ENCODE assay signal across 3 cellular contexts in the genomic region with DNA sequence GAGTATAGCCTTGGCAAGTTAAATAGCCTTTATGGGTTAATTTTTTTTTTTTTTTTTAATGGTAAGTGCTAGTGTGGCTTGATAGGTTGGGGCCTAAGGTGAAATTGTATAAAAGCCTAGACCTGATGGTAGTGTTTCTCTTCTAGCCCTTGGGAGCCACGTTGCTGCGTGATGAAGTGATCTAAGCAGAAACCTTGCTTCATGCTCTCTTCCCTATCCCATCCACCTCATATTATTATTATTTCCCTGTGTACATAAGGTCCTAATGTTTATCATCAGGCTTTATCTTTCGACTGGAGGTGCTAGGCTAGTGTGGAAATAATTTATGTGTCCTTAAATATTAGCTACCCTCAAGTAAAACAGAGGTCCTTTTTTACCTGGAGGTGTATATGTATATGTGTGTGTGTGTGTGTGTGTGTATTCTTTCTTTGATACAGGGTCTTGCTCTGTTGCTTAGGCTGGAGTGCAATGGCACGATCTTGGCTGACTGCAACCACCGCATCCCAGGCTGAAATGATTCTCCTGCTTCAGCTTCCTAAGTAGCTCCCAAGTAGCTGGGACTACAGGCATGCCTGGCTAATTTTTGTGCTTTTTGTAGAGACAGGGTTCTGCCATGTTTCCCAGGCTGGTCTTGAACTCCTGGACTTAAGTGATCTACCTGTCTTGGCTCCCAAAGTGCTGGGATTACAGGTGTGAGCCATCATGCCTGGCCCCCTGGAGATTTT.
TF ChIP-seq lines count a peak whose summit lies in the region.

No MANE protein-coding gene starts in this region.

TF ChIP-seq in liver, 16 proteins besides CTCF, POLR2A, EP300 and RAD21:
- TF ChIP-seq, protein P1, sequence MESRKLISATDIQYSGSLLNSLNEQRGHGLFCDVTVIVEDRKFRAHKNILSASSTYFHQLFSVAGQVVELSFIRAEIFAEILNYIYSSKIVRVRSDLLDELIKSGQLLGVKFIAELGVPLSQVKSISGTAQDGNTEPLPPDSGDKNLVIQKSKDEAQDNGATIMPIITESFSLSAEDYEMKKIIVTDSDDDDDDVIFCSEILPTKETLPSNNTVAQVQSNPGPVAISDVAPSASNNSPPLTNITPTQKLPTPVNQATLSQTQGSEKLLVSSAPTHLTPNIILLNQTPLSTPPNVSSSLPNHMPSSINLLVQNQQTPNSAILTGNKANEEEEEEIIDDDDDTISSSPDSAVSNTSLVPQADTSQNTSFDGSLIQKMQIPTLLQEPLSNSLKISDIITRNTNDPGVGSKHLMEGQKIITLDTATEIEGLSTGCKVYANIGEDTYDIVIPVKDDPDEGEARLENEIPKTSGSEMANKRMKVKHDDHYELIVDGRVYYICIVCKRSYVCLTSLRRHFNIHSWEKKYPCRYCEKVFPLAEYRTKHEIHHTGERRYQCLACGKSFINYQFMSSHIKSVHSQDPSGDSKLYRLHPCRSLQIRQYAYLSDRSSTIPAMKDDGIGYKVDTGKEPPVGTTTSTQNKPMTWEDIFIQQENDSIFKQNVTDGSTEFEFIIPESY (IDR thresholded peaks at IDR 0.05): no peak
- TF ChIP-seq FOXA1 (IDR thresholded peaks at IDR 0.05) (no peak), HNF4G (IDR thresholded peaks at IDR 0.05) (no peak), SP1 (IDR thresholded peaks at IDR 0.05) (no peak), HNF4A (conservative IDR thresholded peaks at IDR 0.05) (no peak), TAF1 (conservative IDR thresholded peaks at IDR 0.05) (no peak), EGR1 (IDR thresholded peaks at IDR 0.05; ENCODE audit: low read depth in 2 of 2) (no peak), JUND (IDR thresholded peaks at IDR 0.05) (no peak), NR2F2 (IDR thresholded peaks at IDR 0.05) (no peak), RXRA (IDR thresholded peaks at IDR 0.05) (no peak), GABPA (IDR thresholded peaks at IDR 0.05 in 1 of 2, conservative IDR thresholded peaks at IDR 0.05 in 1 of 2) (no peak), YY1 (IDR thresholded peaks at IDR 0.05) (no peak), FOXA2 (IDR thresholded peaks at IDR 0.05) (no peak)
- TF ChIP-seq, protein P2, sequence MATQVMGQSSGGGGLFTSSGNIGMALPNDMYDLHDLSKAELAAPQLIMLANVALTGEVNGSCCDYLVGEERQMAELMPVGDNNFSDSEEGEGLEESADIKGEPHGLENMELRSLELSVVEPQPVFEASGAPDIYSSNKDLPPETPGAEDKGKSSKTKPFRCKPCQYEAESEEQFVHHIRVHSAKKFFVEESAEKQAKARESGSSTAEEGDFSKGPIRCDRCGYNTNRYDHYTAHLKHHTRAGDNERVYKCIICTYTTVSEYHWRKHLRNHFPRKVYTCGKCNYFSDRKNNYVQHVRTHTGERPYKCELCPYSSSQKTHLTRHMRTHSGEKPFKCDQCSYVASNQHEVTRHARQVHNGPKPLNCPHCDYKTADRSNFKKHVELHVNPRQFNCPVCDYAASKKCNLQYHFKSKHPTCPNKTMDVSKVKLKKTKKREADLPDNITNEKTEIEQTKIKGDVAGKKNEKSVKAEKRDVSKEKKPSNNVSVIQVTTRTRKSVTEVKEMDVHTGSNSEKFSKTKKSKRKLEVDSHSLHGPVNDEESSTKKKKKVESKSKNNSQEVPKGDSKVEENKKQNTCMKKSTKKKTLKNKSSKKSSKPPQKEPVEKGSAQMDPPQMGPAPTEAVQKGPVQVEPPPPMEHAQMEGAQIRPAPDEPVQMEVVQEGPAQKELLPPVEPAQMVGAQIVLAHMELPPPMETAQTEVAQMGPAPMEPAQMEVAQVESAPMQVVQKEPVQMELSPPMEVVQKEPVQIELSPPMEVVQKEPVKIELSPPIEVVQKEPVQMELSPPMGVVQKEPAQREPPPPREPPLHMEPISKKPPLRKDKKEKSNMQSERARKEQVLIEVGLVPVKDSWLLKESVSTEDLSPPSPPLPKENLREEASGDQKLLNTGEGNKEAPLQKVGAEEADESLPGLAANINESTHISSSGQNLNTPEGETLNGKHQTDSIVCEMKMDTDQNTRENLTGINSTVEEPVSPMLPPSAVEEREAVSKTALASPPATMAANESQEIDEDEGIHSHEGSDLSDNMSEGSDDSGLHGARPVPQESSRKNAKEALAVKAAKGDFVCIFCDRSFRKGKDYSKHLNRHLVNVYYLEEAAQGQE (IDR thresholded peaks at IDR 0.05): no peak
- TF ChIP-seq, protein P3, sequence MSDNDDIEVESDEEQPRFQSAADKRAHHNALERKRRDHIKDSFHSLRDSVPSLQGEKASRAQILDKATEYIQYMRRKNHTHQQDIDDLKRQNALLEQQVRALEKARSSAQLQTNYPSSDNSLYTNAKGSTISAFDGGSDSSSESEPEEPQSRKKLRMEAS (IDR thresholded peaks at IDR 0.05): no peak
- TF ChIP-seq, protein P4, sequence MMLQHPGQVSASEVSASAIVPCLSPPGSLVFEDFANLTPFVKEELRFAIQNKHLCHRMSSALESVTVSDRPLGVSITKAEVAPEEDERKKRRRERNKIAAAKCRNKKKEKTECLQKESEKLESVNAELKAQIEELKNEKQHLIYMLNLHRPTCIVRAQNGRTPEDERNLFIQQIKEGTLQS (IDR thresholded peaks at IDR 0.05): no peak

TF ChIP-seq in HepG2, 621 proteins besides CTCF, POLR2A, EP300 and RAD21:
- TF ChIP-seq DNMT3B (CRISPR knock-in tag; conservative IDR thresholded peaks at IDR 0.05) (no peak), ZBTB7A (CRISPR knock-in tag; IDR thresholded peaks at IDR 0.05) (no peak), ZNF850 (CRISPR knock-in tag; conservative IDR thresholded peaks at IDR 0.05) (no peak), KDM3A (CRISPR knock-in tag; IDR thresholded peaks at IDR 0.05; ENCODE audit: low read depth) (no peak), DPF2 (CRISPR knock-in tag; IDR thresholded peaks at IDR 0.05; ENCODE audit: borderline replicate concordance, low read depth) (no peak)

TF ChIP-seq in GM12878, 131 proteins besides CTCF, POLR2A, EP300 and RAD21:
- TF ChIP-seq, protein P5, sequence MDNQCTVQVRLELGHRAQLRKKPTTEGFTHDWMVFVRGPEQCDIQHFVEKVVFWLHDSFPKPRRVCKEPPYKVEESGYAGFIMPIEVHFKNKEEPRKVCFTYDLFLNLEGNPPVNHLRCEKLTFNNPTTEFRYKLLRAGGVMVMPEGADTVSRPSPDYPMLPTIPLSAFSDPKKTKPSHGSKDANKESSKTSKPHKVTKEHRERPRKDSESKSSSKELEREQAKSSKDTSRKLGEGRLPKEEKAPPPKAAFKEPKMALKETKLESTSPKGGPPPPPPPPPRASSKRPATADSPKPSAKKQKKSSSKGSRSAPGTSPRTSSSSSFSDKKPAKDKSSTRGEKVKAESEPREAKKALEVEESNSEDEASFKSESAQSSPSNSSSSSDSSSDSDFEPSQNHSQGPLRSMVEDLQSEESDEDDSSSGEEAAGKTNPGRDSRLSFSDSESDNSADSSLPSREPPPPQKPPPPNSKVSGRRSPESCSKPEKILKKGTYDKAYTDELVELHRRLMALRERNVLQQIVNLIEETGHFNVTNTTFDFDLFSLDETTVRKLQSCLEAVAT (IDR thresholded peaks at IDR 0.05): peak; percentile 15; the same call in 1 of the 2 replicates
- TF ChIP-seq, protein P6, sequence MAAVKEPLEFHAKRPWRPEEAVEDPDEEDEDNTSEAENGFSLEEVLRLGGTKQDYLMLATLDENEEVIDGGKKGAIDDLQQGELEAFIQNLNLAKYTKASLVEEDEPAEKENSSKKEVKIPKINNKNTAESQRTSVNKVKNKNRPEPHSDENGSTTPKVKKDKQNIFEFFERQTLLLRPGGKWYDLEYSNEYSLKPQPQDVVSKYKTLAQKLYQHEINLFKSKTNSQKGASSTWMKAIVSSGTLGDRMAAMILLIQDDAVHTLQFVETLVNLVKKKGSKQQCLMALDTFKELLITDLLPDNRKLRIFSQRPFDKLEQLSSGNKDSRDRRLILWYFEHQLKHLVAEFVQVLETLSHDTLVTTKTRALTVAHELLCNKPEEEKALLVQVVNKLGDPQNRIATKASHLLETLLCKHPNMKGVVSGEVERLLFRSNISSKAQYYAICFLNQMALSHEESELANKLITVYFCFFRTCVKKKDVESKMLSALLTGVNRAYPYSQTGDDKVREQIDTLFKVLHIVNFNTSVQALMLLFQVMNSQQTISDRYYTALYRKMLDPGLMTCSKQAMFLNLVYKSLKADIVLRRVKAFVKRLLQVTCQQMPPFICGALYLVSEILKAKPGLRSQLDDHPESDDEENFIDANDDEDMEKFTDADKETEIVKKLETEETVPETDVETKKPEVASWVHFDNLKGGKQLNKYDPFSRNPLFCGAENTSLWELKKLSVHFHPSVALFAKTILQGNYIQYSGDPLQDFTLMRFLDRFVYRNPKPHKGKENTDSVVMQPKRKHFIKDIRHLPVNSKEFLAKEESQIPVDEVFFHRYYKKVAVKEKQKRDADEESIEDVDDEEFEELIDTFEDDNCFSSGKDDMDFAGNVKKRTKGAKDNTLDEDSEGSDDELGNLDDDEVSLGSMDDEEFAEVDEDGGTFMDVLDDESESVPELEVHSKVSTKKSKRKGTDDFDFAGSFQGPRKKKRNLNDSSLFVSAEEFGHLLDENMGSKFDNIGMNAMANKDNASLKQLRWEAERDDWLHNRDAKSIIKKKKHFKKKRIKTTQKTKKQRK (IDR thresholded peaks at IDR 0.05; ENCODE audit: low read depth, low read length): no peak
